1 cellular context compared by ENCODE assay signal in the genomic region with DNA sequence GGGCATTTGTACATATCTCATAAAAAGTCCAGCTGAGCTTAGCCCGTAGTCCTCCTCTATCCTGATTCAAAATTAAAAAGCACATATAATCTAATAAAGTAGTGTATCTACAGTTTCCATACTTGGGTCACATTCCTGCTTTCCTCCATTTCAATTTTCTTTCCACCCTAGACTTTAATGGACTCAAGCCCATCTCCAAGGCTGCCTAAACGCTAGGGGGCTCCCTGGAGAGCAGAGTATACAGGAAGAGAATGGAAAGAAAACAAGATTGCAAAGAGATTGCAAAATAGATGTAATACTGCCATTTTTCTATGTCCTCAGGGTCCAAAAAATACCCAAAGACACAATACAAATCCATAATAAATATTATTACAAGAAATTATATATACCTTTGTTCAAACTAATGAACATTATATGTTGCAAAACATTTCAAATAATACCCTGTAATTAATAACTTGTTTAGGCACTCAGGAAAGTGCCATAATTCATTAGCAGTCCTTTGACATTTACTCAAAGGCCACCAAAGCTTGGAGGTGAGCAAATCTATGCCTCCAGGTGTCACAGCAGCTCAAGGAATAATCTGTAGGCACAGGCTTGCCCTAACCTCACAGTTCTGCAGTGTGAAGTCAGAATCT.
TF ChIP-seq lines count a peak whose summit lies in the region.

No MANE protein-coding gene starts in this region.

TF ChIP-seq in K562, 482 proteins besides CTCF, POLR2A, EP300 and RAD21 (continued from another document and continues in another):
- TF ChIP-seq MGA (IDR thresholded peaks at IDR 0.05), result no peak
- peak; percentile 42; the same call in 1 of the 2 replicates for TF ChIP-seq SMARCA4 (IDR thresholded peaks at IDR 0.05)
- 0 out of 2 replicates have a peak, but pooled peaks have one; percentile 5 for TF ChIP-seq RAD51 (IDR thresholded peaks at IDR 0.05; ENCODE audit: borderline replicate concordance, low read depth)
- TF ChIP-seq FOXK2 (conservative IDR thresholded peaks at IDR 0.05 in 1 of 2, IDR thresholded peaks at IDR 0.05 in 1 of 2; ENCODE audit: low read depth in 2 of 2), result peak; percentile 87 to 90
- no peak for TF ChIP-seq PTTG1 (tag; IDR thresholded peaks at IDR 0.05; ENCODE audit: low read depth)
- TF ChIP-seq, protein P1, sequence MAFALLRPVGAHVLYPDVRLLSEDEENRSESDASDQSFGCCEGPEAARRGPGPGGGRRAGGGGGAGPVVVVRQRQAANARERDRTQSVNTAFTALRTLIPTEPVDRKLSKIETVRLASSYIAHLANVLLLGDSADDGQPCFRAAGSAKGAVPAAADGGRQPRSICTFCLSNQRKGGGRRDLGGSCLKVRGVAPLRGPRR (CRISPR knock-in tag; IDR thresholded peaks at IDR 0.05), result no peak
- TF ChIP-seq UBTF (IDR thresholded peaks at IDR 0.05; ENCODE audit: borderline replicate concordance in 1 of 2, low read depth in 2 of 2, low read length in 2 of 2), result 0 out of 4 replicates have a peak, but pooled peaks of 1 of the 2 experiments have one; percentile 58
- 0 out of 2 replicates have a peak, but pooled peaks have one; percentile 23 for TF ChIP-seq ZNF766 (CRISPR knock-in tag; conservative IDR thresholded peaks at IDR 0.05)
- TF ChIP-seq CC2D1A (IDR thresholded peaks at IDR 0.05), result peak; percentile 75
- peak; percentile 43; the same call in 1 of the 2 replicates for TF ChIP-seq ADNP (tag; IDR thresholded peaks at IDR 0.05)
- peak; percentile 69; the same call in 1 of the 2 replicates for TF ChIP-seq KLF6 (CRISPR knock-in tag; IDR thresholded peaks at IDR 0.05; ENCODE audit: borderline replicate concordance)
- TF ChIP-seq, protein P2, sequence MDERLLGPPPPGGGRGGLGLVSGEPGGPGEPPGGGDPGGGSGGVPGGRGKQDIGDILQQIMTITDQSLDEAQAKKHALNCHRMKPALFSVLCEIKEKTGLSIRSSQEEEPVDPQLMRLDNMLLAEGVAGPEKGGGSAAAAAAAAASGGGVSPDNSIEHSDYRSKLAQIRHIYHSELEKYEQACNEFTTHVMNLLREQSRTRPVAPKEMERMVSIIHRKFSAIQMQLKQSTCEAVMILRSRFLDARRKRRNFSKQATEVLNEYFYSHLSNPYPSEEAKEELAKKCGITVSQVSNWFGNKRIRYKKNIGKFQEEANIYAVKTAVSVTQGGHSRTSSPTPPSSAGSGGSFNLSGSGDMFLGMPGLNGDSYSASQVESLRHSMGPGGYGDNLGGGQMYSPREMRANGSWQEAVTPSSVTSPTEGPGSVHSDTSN (CRISPR knock-in tag; IDR thresholded peaks at IDR 0.05; ENCODE audit: low read depth), result no peak
- TF ChIP-seq, protein P2 (tag; conservative IDR thresholded peaks at IDR 0.05; ENCODE audit: low read depth), result peak; percentile 72
- peak; percentile 64 for TF ChIP-seq BRD9 (IDR thresholded peaks at IDR 0.05; ENCODE audit: low read depth, partially characterized antibody)
- TF ChIP-seq CTCFL (IDR thresholded peaks at IDR 0.05; ENCODE audit: borderline replicate concordance, insufficient read depth, low read depth, low read length, poor library complexity, severe bottlenecking), result peak; percentile 73
- TF ChIP-seq DEAF1 (CRISPR knock-in tag; IDR thresholded peaks at IDR 0.05), result peak; percentile 67
- TF ChIP-seq LCOR (CRISPR knock-in tag; IDR thresholded peaks at IDR 0.05), result no peak
- peak; percentile 97 for TF ChIP-seq CEBPB (tag; IDR thresholded peaks at IDR 0.05)
- TF ChIP-seq, protein P3, sequence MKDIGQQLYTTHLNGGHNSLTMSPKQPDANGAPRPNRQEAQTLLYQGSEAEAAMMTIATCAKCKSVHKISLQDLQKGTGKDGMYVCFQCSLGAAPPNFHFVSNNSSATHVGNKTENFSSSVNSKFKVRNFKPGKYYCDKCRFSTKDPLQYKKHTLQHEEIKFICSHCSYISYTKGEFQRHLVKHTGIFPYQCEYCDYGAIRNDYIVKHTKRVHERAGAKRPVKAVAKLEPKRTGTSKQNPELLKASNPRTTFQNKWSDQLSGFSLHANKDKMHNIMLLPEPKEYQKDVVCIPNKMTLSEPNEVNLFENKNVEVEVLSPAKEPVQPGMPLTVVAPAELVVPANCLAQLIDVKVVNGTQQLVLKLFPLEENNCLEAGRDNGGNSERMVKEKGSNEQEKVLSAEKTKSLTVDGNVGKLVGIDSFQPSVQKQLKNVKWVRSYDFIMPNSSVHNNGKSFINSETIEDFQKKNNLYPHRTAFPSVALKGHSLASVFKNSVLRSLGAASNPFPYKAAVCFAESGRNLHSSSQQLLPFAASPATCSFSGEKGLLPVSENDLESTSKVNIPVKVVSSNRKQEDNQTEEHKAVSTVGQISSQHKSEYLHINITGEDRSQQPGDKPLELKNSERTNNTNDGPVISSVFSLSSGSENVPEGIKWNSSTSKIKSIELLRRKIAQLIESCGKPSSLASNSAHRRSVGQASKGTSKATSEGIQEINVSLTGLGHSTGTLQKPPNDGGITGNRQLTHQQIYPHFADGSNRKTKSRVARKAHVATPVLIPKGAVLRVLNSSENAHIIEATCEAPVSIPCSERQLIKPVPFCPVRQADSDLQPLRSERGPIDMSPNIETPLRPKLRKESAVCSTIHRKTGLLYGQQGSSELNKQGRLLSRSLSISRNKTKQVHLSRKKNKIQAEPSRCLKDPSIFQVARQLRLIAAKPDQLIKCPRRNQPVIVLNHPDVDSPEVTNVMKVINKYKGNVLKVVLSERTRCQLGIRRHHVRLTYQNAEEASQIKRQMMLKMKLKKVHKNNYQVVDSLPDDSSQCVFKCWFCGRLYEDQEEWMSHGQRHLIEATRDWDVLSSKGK (CRISPR knock-in tag; IDR thresholded peaks at IDR 0.05), result no peak
